10 cellular contexts compared by ENCODE assay signal in the genomic region with DNA sequence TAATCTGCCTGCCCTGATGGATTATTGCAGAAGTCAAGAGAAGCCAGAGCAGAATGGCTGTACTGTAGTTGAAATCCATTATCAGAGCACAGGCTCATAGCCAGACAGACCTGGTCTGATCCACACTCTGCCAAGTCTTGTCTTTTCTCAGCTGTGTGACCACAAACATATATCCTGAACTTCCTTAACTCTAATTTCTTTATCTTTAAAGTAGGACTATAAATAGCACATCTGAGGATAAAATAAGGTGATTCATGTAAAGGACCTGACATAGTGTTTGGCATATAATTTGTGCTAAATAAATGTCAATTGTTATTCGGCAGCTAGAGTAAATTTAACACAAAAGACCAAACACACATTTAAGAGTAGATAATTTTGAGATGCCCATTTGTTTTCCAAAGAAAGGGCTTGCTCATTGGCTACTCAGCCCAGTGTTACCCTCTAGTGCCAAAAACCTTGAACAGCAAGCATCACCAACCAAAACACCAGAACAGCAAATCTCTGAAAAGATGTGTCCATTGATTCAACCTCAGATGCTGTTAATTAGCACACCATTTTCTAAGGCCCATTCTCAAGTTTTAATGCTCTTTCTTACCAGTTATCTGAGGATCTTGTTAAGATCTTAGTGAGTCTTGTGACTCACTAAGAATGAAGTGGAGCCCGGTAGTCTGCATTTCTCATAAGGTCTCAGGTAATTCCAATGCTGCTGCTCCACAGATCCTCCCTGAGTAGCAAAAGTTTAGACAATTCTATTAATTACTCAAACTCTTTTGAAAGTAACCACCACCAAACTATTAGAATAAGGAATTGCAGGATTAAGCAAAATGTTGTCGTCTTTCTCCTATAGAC.
A peak's percentile ranks its signal among the peaks of the same experiment; 100 is the strongest.
DNase-seq lines count a peak whose midpoint lies in the region; ATAC-seq and TF ChIP-seq lines count a peak whose summit lies in the region.
"Had no signal": no experiment of that assay in that cellular context is flagged by ENCODE, and none has a peak within 500 bp of the region (broad histone marks: within the 10 kb centered on the region; RNA-seq: fewer than 3 reads in every experiment).

No MANE protein-coding gene starts in this region.

- peak; percentile 27 for DNase-seq in AG08396 (ENCODE audit: low spot score)
- DNase-seq in GM23338 (ENCODE audit: low spot score): peak; percentile 62
- DNase-seq in hepatocyte (ENCODE audit: low spot score): no peak
- DNase-seq in NCI-H748 (lab: John Stamatoyannopoulos, UW; ENCODE audit: unreplicated experiment): no peak
- DNase-seq in activated naive CD4-positive, alpha-beta T cell treated with anti-CD3 and anti-CD28 coated beads, Interleukin-2, amount 50 U/mL, for 16 hours: no peak
- DNase-seq: activated gamma-delta T cell had no signal

- H3K27me3 ChIP-seq in GM23338 (ENCODE audit: insufficient read depth) (no peaks in the 10 kb centered on the region), hepatocyte (no peaks in the 10 kb centered on the region)

- H3K4me3 ChIP-seq in GM23338 (no peak overlapping the region), hepatocyte (no peak overlapping the region)
- H3K4me3 ChIP-seq: lung had no signal

- no peak overlapping the region for H3K27ac Mint-ChIP-seq in GM23338

- H3K4me3 Mint-ChIP-seq in GM23338: no peak overlapping the region

- no peaks in the 10 kb centered on the region; the same call in 2 of the 3 replicates for H3K9me3 Mint-ChIP-seq in GM23338

- H3K9me2 ChIP-seq in GM23338 (ENCODE audit: insufficient read depth): no peaks in the 10 kb centered on the region
- H3K9me2 ChIP-seq in hepatocyte (replicated peaks; ENCODE audit: insufficient read depth): no peaks in the 10 kb centered on the region

- 80% methylated on average over 3 of the region's 3 CpGs for WGBS in hepatocyte (ENCODE audit: low lambda C conversion rate, missing lambda C conversion rate)

- H3K4me2 ChIP-seq in GM23338 (no peak overlapping the region), hepatocyte (no peak overlapping the region)

- H3K4me1 ChIP-seq in GM23338 (ENCODE audit: insufficient read depth) (no peaks in the 10 kb centered on the region), hepatocyte (ENCODE audit: insufficient read depth) (no peaks in the 10 kb centered on the region)

- no peaks in the 10 kb centered on the region for H3K9me3 ChIP-seq in hepatocyte (ENCODE audit: low read depth)

- H2AFZ ChIP-seq in GM23338 (no peak overlapping the region), hepatocyte (no peak overlapping the region)

- no peaks in the 10 kb centered on the region for H3K4me1 Mint-ChIP-seq in GM23338

- H3K79me2 ChIP-seq in GM23338 (replicated peaks; ENCODE audit: insufficient read depth): no peaks in the 10 kb centered on the region
- H3K79me2 ChIP-seq in hepatocyte: no peaks in the 10 kb centered on the region

- TF ChIP-seq CTCF in GM23338 (conservative IDR thresholded peaks at IDR 0.05; ENCODE audit: low read depth in 2 of 2) (peak; percentile 74 to 84), VCaP (conservative IDR thresholded peaks at IDR 0.05) (peak; percentile 73), hepatocyte (IDR thresholded peaks at IDR 0.05; ENCODE audit: poor library complexity) (peak; percentile 21)

- peak; percentile 75 for ATAC-seq in GM23338
- ATAC-seq in GM21786 (IDR thresholded peaks at IDR 0.05; ENCODE audit: unreplicated experiment): no peak
- no peak for ATAC-seq in GM21390 (IDR thresholded peaks at IDR 0.05; ENCODE audit: unreplicated experiment)

- H3K27ac ChIP-seq in GM23338 (ENCODE audit: low read depth) (no peak overlapping the region), VCaP (no peak overlapping the region), hepatocyte (no peak overlapping the region)

- H3F3A ChIP-seq in GM23338 (replicated peaks; ENCODE audit: low read depth): no peaks in the 10 kb centered on the region

- H3K27me3 Mint-ChIP-seq in GM23338 (ENCODE audit: insufficient read depth, low read depth, poor library complexity): peaks cover 1% of the 10 kb centered on the region

- H4K20me1 ChIP-seq in GM23338 (replicated peaks; ENCODE audit: insufficient read depth): no peaks in the 10 kb centered on the region
- H4K20me1 ChIP-seq in hepatocyte (ENCODE audit: insufficient read depth, poor library complexity, severe bottlenecking): no peaks in the 10 kb centered on the region

- H3K36me3 ChIP-seq in GM23338 (ENCODE audit: insufficient read depth) (no peaks in the 10 kb centered on the region), hepatocyte (replicated peaks; ENCODE audit: insufficient read depth, low read depth) (no peaks in the 10 kb centered on the region)

- no peaks in the 10 kb centered on the region for H3K36me3 Mint-ChIP-seq in GM23338 (ENCODE audit: low read depth)

TF ChIP-seq in GM23338, 12 proteins besides CTCF, POLR2A, EP300 and RAD21 (continues in another document):
- TF ChIP-seq, protein P1, sequence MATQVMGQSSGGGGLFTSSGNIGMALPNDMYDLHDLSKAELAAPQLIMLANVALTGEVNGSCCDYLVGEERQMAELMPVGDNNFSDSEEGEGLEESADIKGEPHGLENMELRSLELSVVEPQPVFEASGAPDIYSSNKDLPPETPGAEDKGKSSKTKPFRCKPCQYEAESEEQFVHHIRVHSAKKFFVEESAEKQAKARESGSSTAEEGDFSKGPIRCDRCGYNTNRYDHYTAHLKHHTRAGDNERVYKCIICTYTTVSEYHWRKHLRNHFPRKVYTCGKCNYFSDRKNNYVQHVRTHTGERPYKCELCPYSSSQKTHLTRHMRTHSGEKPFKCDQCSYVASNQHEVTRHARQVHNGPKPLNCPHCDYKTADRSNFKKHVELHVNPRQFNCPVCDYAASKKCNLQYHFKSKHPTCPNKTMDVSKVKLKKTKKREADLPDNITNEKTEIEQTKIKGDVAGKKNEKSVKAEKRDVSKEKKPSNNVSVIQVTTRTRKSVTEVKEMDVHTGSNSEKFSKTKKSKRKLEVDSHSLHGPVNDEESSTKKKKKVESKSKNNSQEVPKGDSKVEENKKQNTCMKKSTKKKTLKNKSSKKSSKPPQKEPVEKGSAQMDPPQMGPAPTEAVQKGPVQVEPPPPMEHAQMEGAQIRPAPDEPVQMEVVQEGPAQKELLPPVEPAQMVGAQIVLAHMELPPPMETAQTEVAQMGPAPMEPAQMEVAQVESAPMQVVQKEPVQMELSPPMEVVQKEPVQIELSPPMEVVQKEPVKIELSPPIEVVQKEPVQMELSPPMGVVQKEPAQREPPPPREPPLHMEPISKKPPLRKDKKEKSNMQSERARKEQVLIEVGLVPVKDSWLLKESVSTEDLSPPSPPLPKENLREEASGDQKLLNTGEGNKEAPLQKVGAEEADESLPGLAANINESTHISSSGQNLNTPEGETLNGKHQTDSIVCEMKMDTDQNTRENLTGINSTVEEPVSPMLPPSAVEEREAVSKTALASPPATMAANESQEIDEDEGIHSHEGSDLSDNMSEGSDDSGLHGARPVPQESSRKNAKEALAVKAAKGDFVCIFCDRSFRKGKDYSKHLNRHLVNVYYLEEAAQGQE (IDR thresholded peaks at IDR 0.05; ENCODE audit: unreplicated experiment): no peak
- TF ChIP-seq, protein P2, sequence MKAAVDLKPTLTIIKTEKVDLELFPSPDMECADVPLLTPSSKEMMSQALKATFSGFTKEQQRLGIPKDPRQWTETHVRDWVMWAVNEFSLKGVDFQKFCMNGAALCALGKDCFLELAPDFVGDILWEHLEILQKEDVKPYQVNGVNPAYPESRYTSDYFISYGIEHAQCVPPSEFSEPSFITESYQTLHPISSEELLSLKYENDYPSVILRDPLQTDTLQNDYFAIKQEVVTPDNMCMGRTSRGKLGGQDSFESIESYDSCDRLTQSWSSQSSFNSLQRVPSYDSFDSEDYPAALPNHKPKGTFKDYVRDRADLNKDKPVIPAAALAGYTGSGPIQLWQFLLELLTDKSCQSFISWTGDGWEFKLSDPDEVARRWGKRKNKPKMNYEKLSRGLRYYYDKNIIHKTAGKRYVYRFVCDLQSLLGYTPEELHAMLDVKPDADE (IDR thresholded peaks at IDR 0.05): no peak
- no peak for TF ChIP-seq ZNF114 (CRISPR knock-in tag; IDR thresholded peaks at IDR 0.05)
- TF ChIP-seq CREB1 (CRISPR knock-in tag; IDR thresholded peaks at IDR 0.05; ENCODE audit: low read depth): no peak
- TF ChIP-seq JUNB (IDR thresholded peaks at IDR 0.05; ENCODE audit: unreplicated experiment): no peak
- TF ChIP-seq NANOG (IDR thresholded peaks at IDR 0.05; ENCODE audit: borderline replicate concordance): no peak
- TF ChIP-seq EZH2phosphoT487 (IDR thresholded peaks at IDR 0.05; ENCODE audit: unreplicated experiment): no peak
- no peak for TF ChIP-seq EZH2 (IDR thresholded peaks at IDR 0.05; ENCODE audit: low read depth, unreplicated experiment)

Comparison
In these comparisons a context has a peak if more than half of its experiments do, and no peak if none do; other contexts are left out.
1. DNase-seq: peak in AG08396 (single experiment) and GM23338 (single experiment); none in hepatocyte (single experiment), NCI-H748 (single experiment) and activated naive CD4-positive, alpha-beta T cell treated with anti-CD3 and anti-CD28 coated beads, Interleukin-2, amount 50 U/mL, for 16 hours (single experiment).
2. CTCF ChIP-seq: peak in every context shown above with its lines; median percentile 79 in GM23338; 73 in VCaP; 21 in hepatocyte.